In the genomic region with DNA sequence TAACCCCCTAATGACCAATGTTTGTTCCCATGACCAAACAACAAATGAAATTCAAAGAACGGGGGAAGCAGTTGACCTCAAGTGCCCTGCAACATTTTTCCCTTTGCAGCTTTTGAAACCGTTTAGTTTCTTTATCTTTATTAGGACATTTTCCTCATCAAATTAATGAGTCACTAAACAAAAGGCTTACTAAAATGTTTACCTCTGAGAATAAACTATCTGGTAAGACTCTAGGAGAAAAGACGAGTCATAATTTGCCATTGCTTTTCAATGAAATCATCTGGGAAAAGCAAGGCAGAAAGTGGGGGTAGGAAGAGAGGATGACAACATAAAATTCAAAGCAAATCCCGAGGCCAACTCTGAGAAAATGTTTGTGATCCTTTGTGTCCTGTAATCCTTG, we compare ENCODE assay signal across 9 cellular contexts. TPM values are rescaled to one million over a fixed set of nuclear protein-coding genes. Genes with fewer than 3 reads are reported as not detected.
DNase-seq lines count a peak whose midpoint lies in the region; ATAC-seq and TF ChIP-seq lines count a peak whose summit lies in the region.
"Had no signal": no experiment of that assay in that cellular context is flagged by ENCODE, and none has a peak within 500 bp of the region (broad histone marks: within the 10 kb centered on the region; RNA-seq: fewer than 3 reads in every experiment).

No MANE protein-coding gene starts in this region.

- no peak for TF ChIP-seq EP300 in gastroesophageal sphincter (IDR thresholded peaks at IDR 0.05)

- H3K9me3 ChIP-seq in HEK293 (ENCODE audit: control insufficient read depth, insufficient read depth, low read depth, low read length) (no peaks in the 10 kb centered on the region), gastroesophageal sphincter (no peaks in the 10 kb centered on the region), colonic mucosa (no peaks in the 10 kb centered on the region), T-helper 17 cell (ENCODE audit: control insufficient read depth, low read length, poor library complexity, severe bottlenecking) (no peaks in the 10 kb centered on the region)
- H3K9me3 ChIP-seq in CD4-positive, alpha-beta memory T cell (ENCODE audit: control insufficient read depth in 1 of 2, low read length in 2 of 2): no peaks in the 10 kb centered on the region

- H3K36me3 ChIP-seq in HEK293 (ENCODE audit: control insufficient read depth in 2 of 2, insufficient read depth in 1 of 2, low read length in 2 of 2) (peaks cover 0 to 3% of the 10 kb centered on the region in 2 experiments; a peak in 1 of 3 replicates), gastroesophageal sphincter (no peaks in the 10 kb centered on the region), urinary bladder (ENCODE audit: insufficient read depth) (no peaks in the 10 kb centered on the region), colonic mucosa (no peaks in the 10 kb centered on the region)
- no peaks in the 10 kb centered on the region for H3K36me3 ChIP-seq in CD4-positive, alpha-beta memory T cell (ENCODE audit: insufficient read depth, low read length)

- 17 to 25% methylated on average over 4 of the region's 4 CpGs for WGBS in gastroesophageal sphincter (ENCODE audit: low coverage in 1 of 2), 2 donors
- 27% methylated on average over 4 of the region's 4 CpGs for WGBS in urinary bladder

- H3K9ac ChIP-seq in colonic mucosa (ENCODE audit: low read depth in 2 of 2, low read length in 2 of 2): no peak overlapping the region

- ATAC-seq in gastroesophageal sphincter (no peak), T-helper 17 cell (no peak)

- H3K4me3 Mint-ChIP-seq in CD4-positive, alpha-beta memory T cell: no peak overlapping the region
- H3K4me3 Mint-ChIP-seq in T-helper 17 cell: no peak overlapping the region

- H3K27me3 Mint-ChIP-seq in CD4-positive, alpha-beta memory T cell: peaks cover 8 to 20% of the 10 kb centered on the region in 2 donors
- H3K27me3 Mint-ChIP-seq in T-helper 17 cell: peaks cover 45% of the 10 kb centered on the region

- no peak overlapping the region for H3K27ac Mint-ChIP-seq in CD4-positive, alpha-beta memory T cell
- no peak overlapping the region for H3K27ac Mint-ChIP-seq in T-helper 17 cell

- no peaks in the 10 kb centered on the region for H3K36me3 Mint-ChIP-seq in CD4-positive, alpha-beta memory T cell
- no peaks in the 10 kb centered on the region for H3K36me3 Mint-ChIP-seq in T-helper 17 cell (ENCODE audit: low read depth)

- peaks cover 0 to 5% (median under 1%) of the 10 kb centered on the region in 8 donors for H3K9me3 Mint-ChIP-seq in CD4-positive, alpha-beta memory T cell

- CTCF ChIA-PET in HEK293 (lab: Yijun Ruan, JAX): interaction anchor here (0.6 to 0.9 kb wide), 2 partner anchors 55 to 118 kb away, joined by 3 read pairs; no protein-coding TSS in a partner anchor
- CTCF ChIA-PET in CD4-positive, alpha-beta memory T cell (lab: Charles Lee; ENCODE audit: partially characterized antibody): no interaction called here

- TF ChIP-seq CTCF in HEK293 (tag by site-specific recombination; IDR thresholded peaks at IDR 0.05) (no peak), gastroesophageal sphincter (IDR thresholded peaks at IDR 0.05) (no peak), colonic mucosa (IDR thresholded peaks at IDR 0.05) (no peak)

- TF ChIP-seq POLR2A in gastroesophageal sphincter (IDR thresholded peaks at IDR 0.05): no peak

- POLR2A ChIA-PET in HEK293 (lab: Yijun Ruan, JAX): no interaction called here
- POLR2A ChIA-PET in CD4-positive, alpha-beta memory T cell (lab: Charles Lee; ENCODE audit: partially characterized antibody): no interaction called here

- no peaks in the 10 kb centered on the region for H3K4me1 Mint-ChIP-seq in CD4-positive, alpha-beta memory T cell
- no peaks in the 10 kb centered on the region for H3K4me1 Mint-ChIP-seq in T-helper 17 cell

- H3K27ac ChIP-seq in HEK293 (ENCODE audit: extremely low read depth, low read depth, low read length): no peak overlapping the region
- H3K27ac ChIP-seq in gastroesophageal sphincter: peak overlapping the region in 3 of 4 donors; percentile 17 to 38 (median 20)
- peak overlapping the region; percentile 85 for H3K27ac ChIP-seq in urinary bladder (ENCODE audit: low read depth)
- H3K27ac ChIP-seq in CD4-positive, alpha-beta memory T cell (ENCODE audit: low read depth, low read length): no peak overlapping the region
- H3K27ac ChIP-seq in colonic mucosa: no peak overlapping the region

- peak; percentile 99 for DNase-seq in amniotic epithelial cell (ENCODE audit: low read depth)
- no peak for DNase-seq in CD4-positive, alpha-beta memory T cell
- DNase-seq in colonic mucosa: no peak
- DNase-seq in T-helper 17 cell: no peak
- DNase-seq: effector CD4-positive, alpha-beta T cell; islet precursor cell had no signal

- H3K4me3 ChIP-seq in HEK293 (ENCODE audit: low read depth, low read length) (no peak overlapping the region), gastroesophageal sphincter (no peak overlapping the region), urinary bladder (ENCODE audit: low read depth, low read length) (no peak overlapping the region), colonic mucosa (no peak overlapping the region)
- no peak overlapping the region for H3K4me3 ChIP-seq in CD4-positive, alpha-beta memory T cell (ENCODE audit: low read length in 2 of 2)

- intact Hi-C loops in CD4-positive, alpha-beta memory T cell (cut with micrococcal nuclease): no loop called here
- intact Hi-C loops in colonic mucosa (cut with DNase I): no loop called here

- no peaks in the 10 kb centered on the region for H3K27me3 ChIP-seq in gastroesophageal sphincter
- no peaks in the 10 kb centered on the region for H3K27me3 ChIP-seq in CD4-positive, alpha-beta memory T cell (ENCODE audit: insufficient read depth, low read length)
- no peaks in the 10 kb centered on the region for H3K27me3 ChIP-seq in colonic mucosa

- H3K4me1 ChIP-seq in HEK293 (ENCODE audit: control insufficient read depth, insufficient read depth, low read length) (peaks cover 10% of the 10 kb centered on the region; the same call in 1 of the 2 replicates), gastroesophageal sphincter (peaks cover 26 to 88% (median 44%) of the 10 kb centered on the region in 3 donors), urinary bladder (ENCODE audit: insufficient read depth) (peaks cover 2% of the 10 kb centered on the region), colonic mucosa (peaks cover 7% of the 10 kb centered on the region)
- H3K4me1 ChIP-seq in CD4-positive, alpha-beta memory T cell (ENCODE audit: insufficient read depth, low read length): no peaks in the 10 kb centered on the region

TF ChIP-seq in HEK293, 187 proteins besides CTCF, POLR2A, EP300 and RAD21 (continues in another document):
- TF ChIP-seq ZNF423 (tag by site-specific recombination; IDR thresholded peaks at IDR 0.05): no peak
- no peak for TF ChIP-seq SP7 (tag by site-specific recombination; IDR thresholded peaks at IDR 0.05)
- no peak for TF ChIP-seq OSR2 (tag by site-specific recombination; IDR thresholded peaks at IDR 0.05)
- TF ChIP-seq FEZF1 (tag by site-specific recombination; IDR thresholded peaks at IDR 0.05): peak; percentile 37; the same call in 1 of the 2 replicates
- no peak for TF ChIP-seq SP2 (tag by site-specific recombination; IDR thresholded peaks at IDR 0.05)
- no peak for TF ChIP-seq ZNF248 (tag by site-specific recombination; IDR thresholded peaks at IDR 0.05)
- TF ChIP-seq, protein P1, sequence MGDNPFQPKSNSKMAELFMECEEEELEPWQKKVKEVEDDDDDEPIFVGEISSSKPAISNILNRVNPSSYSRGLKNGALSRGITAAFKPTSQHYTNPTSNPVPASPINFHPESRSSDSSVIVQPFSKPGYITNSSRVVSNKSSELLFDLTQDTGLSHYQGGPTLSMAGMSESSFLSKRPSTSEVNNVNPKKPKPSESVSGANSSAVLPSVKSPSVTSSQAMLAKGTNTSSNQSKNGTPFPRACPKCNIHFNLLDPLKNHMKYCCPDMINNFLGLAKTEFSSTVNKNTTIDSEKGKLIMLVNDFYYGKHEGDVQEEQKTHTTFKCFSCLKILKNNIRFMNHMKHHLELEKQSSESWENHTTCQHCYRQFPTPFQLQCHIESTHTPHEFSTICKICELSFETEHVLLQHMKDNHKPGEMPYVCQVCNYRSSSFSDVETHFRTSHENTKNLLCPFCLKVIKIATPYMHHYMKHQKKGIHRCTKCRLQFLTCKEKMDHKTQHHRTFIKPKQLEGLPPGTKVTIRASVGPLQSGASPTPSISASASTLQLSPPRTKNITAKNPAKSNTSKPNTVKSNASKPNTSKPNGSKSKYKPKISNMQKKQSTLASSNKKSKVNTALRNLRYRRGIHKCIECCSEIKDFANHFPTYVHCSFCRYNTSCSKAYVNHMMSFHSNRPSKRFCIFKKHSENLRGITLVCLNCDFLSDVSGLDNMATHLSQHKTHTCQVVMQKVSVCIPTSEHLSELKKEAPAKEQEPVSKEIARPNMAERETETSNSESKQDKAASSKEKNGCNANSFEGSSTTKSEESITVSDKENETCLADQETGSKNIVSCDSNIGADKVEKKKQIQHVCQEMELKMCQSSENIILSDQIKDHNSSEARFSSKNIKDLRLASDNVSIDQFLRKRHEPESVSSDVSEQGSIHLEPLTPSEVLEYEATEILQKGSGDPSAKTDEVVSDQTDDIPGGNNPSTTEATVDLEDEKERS (tag by site-specific recombination; IDR thresholded peaks at IDR 0.05): no peak
- TF ChIP-seq, protein P2, sequence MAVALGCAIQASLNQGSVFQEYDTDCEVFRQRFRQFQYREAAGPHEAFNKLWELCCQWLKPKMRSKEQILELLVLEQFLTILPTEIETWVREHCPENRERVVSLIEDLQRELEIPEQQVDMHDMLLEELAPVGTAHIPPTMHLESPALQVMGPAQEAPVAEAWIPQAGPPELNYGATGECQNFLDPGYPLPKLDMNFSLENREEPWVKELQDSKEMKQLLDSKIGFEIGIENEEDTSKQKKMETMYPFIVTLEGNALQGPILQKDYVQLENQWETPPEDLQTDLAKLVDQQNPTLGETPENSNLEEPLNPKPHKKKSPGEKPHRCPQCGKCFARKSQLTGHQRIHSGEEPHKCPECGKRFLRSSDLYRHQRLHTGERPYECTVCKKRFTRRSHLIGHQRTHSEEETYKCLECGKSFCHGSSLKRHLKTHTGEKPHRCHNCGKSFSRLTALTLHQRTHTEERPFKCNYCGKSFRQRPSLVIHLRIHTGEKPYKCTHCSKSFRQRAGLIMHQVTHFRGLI (tag by site-specific recombination; IDR thresholded peaks at IDR 0.05): peak; percentile 32; the same call in 1 of the 2 replicates
- no peak for TF ChIP-seq ZFP69B (tag by site-specific recombination; IDR thresholded peaks at IDR 0.05)

RNA-seq across cellular contexts. Expression of a gene that starts 57.3 kb away (rescaled TPM):
- total RNA-seq in gastroesophageal sphincter (10 to 100 TPM; 14.9 to 44.2 (median 39.3) TPM), urinary bladder (146 TPM), colonic mucosa (10 to 100 TPM; 35.5 to 39.2 TPM), T-helper 17 cell (1 to 10 TPM; 1.3 to 4.3 TPM)
- 19.2 TPM for polyA plus RNA-seq in urinary bladder
- 1 to 10 TPM; 2.7 TPM for total RNA-seq in CD4-positive, alpha-beta memory T cell
- polyA plus RNA-seq in CD4-positive, alpha-beta memory T cell: under 1 TPM; 0.25 to 0.40 TPM

Comparison
In these comparisons a context has a peak if more than half of its experiments do, and no peak if none do; other contexts are left out.
1. H3K27ac ChIP-seq: peak in gastroesophageal sphincter (3 of 4) and urinary bladder (single experiment); none in HEK293 (single experiment), CD4-positive, alpha-beta memory T cell (single experiment) and colonic mucosa (single experiment).